In genomic region chr7:80613519-80613918, GRCh38 we compare ENCODE assay signal across 19 cellular contexts.
"Had no signal": no experiment of that assay in that cellular context is flagged by ENCODE, and none has a peak within 500 bp of the region (broad histone marks: within the 10 kb centered on the region; RNA-seq: fewer than 3 reads in every experiment).

No MANE protein-coding gene starts in this region.

- H3K27ac ChIP-seq: coronary artery, lower lobe of right lung, parathyroid adenoma, prostate gland, thyroid gland, uterus had no signal

- H3K36me3 Mint-ChIP-seq: naive B cell had no signal

- ATAC-seq: left lobe of liver, lower lobe of right lung had no signal

- H2AFZ ChIP-seq: parathyroid adenoma had no signal

- H3K36me3 ChIP-seq: lower lobe of right lung, prostate gland, suprapubic skin, thyroid gland, upper lobe of left lung, uterus had no signal

- H3K9me3 ChIP-seq: lower lobe of right lung, prostate gland, suprapubic skin, thyroid gland, upper lobe of left lung, uterus had no signal

- FAIRE-seq: small intestine had no signal

- H3K4me1 Mint-ChIP-seq: naive B cell had no signal

- H3K27me3 ChIP-seq: suprapubic skin, thyroid gland, upper lobe of left lung, uterus had no signal

- DNase-seq: effector CD8-positive, alpha-beta T cell; foreskin melanocyte; islet precursor cell; lower lobe of right lung; mesendoderm; naive B cell; nephron progenitor cell; retina; small intestine; stimulated activated CD4-positive, alpha-beta T cell treated with anti-CD3 and anti-CD28 coated beads, Interleukin-2, amount 100 ng/mL, for 48 hours; stimulated activated naive CD4-positive, alpha-beta T cell treated with Interleukin-2 at 50 U/mL for 16 hours; thyroid gland; upper lobe of left lung; uterus had no signal

- H3K4me1 ChIP-seq: prostate gland, uterus had no signal

- H3K27ac Mint-ChIP-seq: naive B cell, nephron progenitor cell had no signal

- H3K4me3 ChIP-seq: coronary artery, lower lobe of right lung, prostate gland, suprapubic skin, thyroid gland, upper lobe of left lung, uterus had no signal

- H3K9ac ChIP-seq: parathyroid adenoma had no signal

- H3K79me2 ChIP-seq: parathyroid adenoma had no signal

- H3K4me3 Mint-ChIP-seq: naive B cell, nephron progenitor cell had no signal
